ENCODE assay signal across 1 cellular context in the genomic region with DNA sequence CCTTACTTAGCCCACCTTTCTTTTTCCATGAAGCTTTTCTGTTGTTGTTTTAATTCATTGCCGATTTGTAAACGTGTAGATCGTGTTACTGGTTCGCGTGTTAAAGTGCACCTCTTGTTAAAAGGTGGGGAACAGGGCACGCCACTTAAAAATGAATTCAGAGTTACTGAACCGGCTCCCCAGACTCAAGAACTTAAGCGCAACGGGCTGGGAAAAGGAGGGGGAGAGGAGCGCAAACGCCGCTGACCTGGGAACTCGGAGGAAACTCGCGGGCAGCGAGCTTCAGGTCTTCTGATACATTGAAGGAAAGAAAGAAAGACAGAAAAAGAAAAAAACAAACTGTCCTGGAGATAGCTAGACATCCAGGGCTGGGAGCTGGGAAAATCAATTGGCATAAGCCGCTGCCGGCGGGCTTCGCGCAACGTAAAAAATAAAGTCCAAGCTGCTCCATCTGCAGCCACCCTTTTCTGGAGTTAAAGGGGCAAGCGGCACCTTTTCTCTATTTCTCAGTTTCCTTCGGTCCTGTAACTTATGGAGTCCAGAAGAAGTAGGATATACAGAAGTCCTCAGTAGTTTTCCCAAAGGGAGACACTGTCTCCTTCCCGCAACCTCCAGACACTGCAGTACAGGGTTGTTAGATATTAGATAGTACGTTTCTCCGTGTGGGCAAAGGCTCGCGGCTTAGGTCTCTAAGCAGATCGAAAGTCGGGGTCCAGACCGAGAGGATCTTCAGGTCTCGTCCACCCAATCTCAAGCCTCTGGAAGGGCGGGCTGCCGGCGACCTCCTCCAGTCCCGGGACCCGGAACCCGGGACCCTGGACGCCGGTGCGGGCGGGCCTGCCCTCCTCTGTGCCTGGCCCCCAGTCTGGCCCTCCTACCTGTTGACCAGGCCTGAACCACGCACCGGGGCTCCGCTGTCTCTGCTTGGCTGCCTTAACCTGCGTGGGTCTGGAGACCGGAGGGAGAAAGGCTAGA.
TF ChIP-seq lines count a peak whose summit lies in the region.

No MANE protein-coding gene starts in this region.

TF ChIP-seq in H1, 55 proteins besides CTCF, POLR2A, EP300 and RAD21:
- TF ChIP-seq ASH2L (IDR thresholded peaks at IDR 0.05; ENCODE audit: low read length) (no peak), EZH2 (IDR thresholded peaks at IDR 0.05; ENCODE audit: low read depth, low read length, severe bottlenecking) (peak; percentile 85), FOSL1 (IDR thresholded peaks at IDR 0.05; ENCODE audit: insufficient read depth, low read depth, low read length) (no peak), SUZ12 (IDR thresholded peaks at IDR 0.05; ENCODE audit: low read length) (peak; percentile 79), PHF8 (conservative IDR thresholded peaks at IDR 0.05; ENCODE audit: low read depth, low read length) (no peak), CTBP2 (IDR thresholded peaks at IDR 0.05; ENCODE audit: borderline replicate concordance, insufficient read depth, insufficient read length, low read length) (no peak), USF2 (IDR thresholded peaks at IDR 0.05; ENCODE audit: low read length) (no peak), MAFK (IDR thresholded peaks at IDR 0.05; ENCODE audit: low read depth, low read length) (no peak), E2F6 (IDR thresholded peaks at IDR 0.05) (no peak), RNF2 (IDR thresholded peaks at IDR 0.05; ENCODE audit: borderline replicate concordance, low read depth, low read length, missing control alignments, poor library complexity, severe bottlenecking) (peak; percentile 73), GABPA (IDR thresholded peaks at IDR 0.05; ENCODE audit: borderline replicate concordance, insufficient read depth, low read length) (no peak), POU5F1 (IDR thresholded peaks at IDR 0.05; ENCODE audit: low read depth, low read length) (no peak), CBX8 (IDR thresholded peaks at IDR 0.05; ENCODE audit: borderline replicate concordance, low read depth, low read length) (peak; percentile 75; the same call in 1 of the 2 replicates)
- TF ChIP-seq, protein P1, sequence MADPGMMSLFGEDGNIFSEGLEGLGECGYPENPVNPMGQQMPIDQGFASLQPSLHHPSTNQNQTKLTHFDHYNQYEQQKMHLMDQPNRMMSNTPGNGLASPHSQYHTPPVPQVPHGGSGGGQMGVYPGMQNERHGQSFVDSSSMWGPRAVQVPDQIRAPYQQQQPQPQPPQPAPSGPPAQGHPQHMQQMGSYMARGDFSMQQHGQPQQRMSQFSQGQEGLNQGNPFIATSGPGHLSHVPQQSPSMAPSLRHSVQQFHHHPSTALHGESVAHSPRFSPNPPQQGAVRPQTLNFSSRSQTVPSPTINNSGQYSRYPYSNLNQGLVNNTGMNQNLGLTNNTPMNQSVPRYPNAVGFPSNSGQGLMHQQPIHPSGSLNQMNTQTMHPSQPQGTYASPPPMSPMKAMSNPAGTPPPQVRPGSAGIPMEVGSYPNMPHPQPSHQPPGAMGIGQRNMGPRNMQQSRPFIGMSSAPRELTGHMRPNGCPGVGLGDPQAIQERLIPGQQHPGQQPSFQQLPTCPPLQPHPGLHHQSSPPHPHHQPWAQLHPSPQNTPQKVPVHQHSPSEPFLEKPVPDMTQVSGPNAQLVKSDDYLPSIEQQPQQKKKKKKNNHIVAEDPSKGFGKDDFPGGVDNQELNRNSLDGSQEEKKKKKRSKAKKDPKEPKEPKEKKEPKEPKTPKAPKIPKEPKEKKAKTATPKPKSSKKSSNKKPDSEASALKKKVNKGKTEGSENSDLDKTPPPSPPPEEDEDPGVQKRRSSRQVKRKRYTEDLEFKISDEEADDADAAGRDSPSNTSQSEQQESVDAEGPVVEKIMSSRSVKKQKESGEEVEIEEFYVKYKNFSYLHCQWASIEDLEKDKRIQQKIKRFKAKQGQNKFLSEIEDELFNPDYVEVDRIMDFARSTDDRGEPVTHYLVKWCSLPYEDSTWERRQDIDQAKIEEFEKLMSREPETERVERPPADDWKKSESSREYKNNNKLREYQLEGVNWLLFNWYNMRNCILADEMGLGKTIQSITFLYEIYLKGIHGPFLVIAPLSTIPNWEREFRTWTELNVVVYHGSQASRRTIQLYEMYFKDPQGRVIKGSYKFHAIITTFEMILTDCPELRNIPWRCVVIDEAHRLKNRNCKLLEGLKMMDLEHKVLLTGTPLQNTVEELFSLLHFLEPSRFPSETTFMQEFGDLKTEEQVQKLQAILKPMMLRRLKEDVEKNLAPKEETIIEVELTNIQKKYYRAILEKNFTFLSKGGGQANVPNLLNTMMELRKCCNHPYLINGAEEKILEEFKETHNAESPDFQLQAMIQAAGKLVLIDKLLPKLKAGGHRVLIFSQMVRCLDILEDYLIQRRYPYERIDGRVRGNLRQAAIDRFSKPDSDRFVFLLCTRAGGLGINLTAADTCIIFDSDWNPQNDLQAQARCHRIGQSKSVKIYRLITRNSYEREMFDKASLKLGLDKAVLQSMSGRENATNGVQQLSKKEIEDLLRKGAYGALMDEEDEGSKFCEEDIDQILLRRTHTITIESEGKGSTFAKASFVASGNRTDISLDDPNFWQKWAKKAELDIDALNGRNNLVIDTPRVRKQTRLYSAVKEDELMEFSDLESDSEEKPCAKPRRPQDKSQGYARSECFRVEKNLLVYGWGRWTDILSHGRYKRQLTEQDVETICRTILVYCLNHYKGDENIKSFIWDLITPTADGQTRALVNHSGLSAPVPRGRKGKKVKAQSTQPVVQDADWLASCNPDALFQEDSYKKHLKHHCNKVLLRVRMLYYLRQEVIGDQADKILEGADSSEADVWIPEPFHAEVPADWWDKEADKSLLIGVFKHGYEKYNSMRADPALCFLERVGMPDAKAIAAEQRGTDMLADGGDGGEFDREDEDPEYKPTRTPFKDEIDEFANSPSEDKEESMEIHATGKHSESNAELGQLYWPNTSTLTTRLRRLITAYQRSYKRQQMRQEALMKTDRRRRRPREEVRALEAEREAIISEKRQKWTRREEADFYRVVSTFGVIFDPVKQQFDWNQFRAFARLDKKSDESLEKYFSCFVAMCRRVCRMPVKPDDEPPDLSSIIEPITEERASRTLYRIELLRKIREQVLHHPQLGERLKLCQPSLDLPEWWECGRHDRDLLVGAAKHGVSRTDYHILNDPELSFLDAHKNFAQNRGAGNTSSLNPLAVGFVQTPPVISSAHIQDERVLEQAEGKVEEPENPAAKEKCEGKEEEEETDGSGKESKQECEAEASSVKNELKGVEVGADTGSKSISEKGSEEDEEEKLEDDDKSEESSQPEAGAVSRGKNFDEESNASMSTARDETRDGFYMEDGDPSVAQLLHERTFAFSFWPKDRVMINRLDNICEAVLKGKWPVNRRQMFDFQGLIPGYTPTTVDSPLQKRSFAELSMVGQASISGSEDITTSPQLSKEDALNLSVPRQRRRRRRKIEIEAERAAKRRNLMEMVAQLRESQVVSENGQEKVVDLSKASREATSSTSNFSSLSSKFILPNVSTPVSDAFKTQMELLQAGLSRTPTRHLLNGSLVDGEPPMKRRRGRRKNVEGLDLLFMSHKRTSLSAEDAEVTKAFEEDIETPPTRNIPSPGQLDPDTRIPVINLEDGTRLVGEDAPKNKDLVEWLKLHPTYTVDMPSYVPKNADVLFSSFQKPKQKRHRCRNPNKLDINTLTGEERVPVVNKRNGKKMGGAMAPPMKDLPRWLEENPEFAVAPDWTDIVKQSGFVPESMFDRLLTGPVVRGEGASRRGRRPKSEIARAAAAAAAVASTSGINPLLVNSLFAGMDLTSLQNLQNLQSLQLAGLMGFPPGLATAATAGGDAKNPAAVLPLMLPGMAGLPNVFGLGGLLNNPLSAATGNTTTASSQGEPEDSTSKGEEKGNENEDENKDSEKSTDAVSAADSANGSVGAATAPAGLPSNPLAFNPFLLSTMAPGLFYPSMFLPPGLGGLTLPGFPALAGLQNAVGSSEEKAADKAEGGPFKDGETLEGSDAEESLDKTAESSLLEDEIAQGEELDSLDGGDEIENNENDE (IDR thresholded peaks at IDR 0.05; ENCODE audit: insufficient replicate concordance, low read length) = no peak
